In the genomic region with DNA sequence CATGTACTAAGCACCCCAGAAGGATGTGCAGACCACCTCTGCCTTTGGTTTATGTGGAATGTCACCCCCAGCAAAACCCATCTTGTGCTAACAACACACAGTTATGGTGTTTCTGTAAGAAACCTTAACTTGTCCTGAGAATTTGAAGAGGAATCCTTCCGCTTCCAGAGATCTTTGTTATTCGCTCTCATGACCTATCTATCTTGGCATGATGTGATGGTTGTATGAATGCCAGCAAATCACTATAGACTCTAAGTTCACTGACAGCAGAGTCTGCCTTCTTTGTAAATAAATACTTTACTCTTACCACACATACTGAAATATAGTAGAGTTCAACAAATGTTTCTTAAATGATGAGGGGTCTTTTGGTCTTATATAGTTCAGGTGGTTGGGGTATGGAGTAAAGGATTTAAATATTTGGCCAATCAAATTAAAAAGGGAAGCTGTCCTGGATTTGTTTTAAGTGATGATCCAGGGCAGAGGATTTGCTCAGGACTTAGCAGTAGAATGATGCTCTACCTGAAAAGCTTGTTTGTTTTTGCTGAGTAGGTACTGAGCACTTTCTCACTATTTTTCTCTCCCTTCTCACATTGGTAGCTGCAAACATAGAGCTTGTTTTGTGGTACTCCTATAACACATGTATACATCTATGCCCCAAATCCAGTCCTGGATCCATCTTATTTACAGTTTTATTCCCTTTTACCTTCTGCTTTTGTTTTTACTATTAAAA, we compare ENCODE assay signal across 21 cellular contexts. TPM values are rescaled to one million over a fixed set of nuclear protein-coding genes. Genes with fewer than 3 reads are reported as not detected.
DNase-seq lines count a peak whose midpoint lies in the region; ATAC-seq, FAIRE-seq and TF ChIP-seq lines count a peak whose summit lies in the region.
"Had no signal": no experiment of that assay in that cellular context is flagged by ENCODE, and none has a peak within 500 bp of the region (broad histone marks: within the 10 kb centered on the region; RNA-seq: fewer than 3 reads in every experiment).

No MANE protein-coding gene starts in this region.

- H4K20me1 ChIP-seq in mammary epithelial cell (ENCODE audit: insufficient read depth, low read length): no peaks in the 10 kb centered on the region
- no peaks in the 10 kb centered on the region for H4K20me1 ChIP-seq in astrocyte (ENCODE audit: insufficient read depth, low read length)
- H4K20me1 ChIP-seq in smooth muscle cell (ENCODE audit: low read depth): no peaks in the 10 kb centered on the region
- H4K20me1 ChIP-seq: BLaER1 had no signal

- DNase-seq in T47D (ENCODE audit: low read depth in 1 of 2, low spot score in 1 of 2) (peak; percentile 7 to 76), mammary epithelial cell (no peak), astrocyte (ENCODE audit: low read depth) (peak; percentile 54), foreskin keratinocyte (no peak), smooth muscle cell (lab: John Stamatoyannopoulos, UW; ENCODE audit: unreplicated experiment) (no peak), dorsolateral prefrontal cortex (no peak), body of pancreas (no peak)
- DNase-seq: 8988T; CD8-positive, alpha-beta T cell; DMS79; NCI-H1105; NCI-H1694 treated with DMSO at 0.1 percent for 48 hours; NCI-H2107; NCI-H2227 treated with DMSO at 0.1 percent for 48 hours; NCI-H526; RPMI8226 had no signal

- H3K4me1 Mint-ChIP-seq in astrocyte (ENCODE audit: low read depth, unreplicated experiment): peaks cover 29% of the 10 kb centered on the region

- CTCF ChIA-PET in mammary epithelial cell (lab: Charles Lee; ENCODE audit: low non-redundant PET): no interaction called here

- H3K9me3 Mint-ChIP-seq in astrocyte (ENCODE audit: unreplicated experiment): peaks cover 2% of the 10 kb centered on the region
- H3K9me3 Mint-ChIP-seq: CD8-positive, alpha-beta T cell had no signal

- peak overlapping the region; percentile 92 for H3K27ac Mint-ChIP-seq in astrocyte (ENCODE audit: unreplicated experiment)
- H3K27ac Mint-ChIP-seq: CD8-positive, alpha-beta T cell had no signal

- FAIRE-seq in astrocyte (lab: Jason Lieb, UNC): no peak
- FAIRE-seq: D721Med, G401.6 had no signal

- peaks cover 4% of the 10 kb centered on the region for H3F3A ChIP-seq in smooth muscle cell (ENCODE audit: low read depth)

- no peaks in the 10 kb centered on the region for H3K27me3 ChIP-seq in mammary epithelial cell (ENCODE audit: insufficient read depth, low read length)
- H3K27me3 ChIP-seq in astrocyte (ENCODE audit: insufficient read depth, low read length): no peaks in the 10 kb centered on the region
- H3K27me3 ChIP-seq in foreskin keratinocyte: no peaks in the 10 kb centered on the region
- H3K27me3 ChIP-seq in smooth muscle cell (ENCODE audit: low read depth): no peaks in the 10 kb centered on the region
- no peaks in the 10 kb centered on the region for H3K27me3 ChIP-seq in dorsolateral prefrontal cortex
- no peaks in the 10 kb centered on the region for H3K27me3 ChIP-seq in body of pancreas
- H3K27me3 ChIP-seq: BLaER1 had no signal

- H2AFZ ChIP-seq in mammary epithelial cell (ENCODE audit: low read depth, low read length) (no peak overlapping the region), astrocyte (ENCODE audit: low read depth, low read length) (no peak overlapping the region), smooth muscle cell (ENCODE audit: low read depth) (peak overlapping the region; percentile 8)

- H3K36me3 ChIP-seq in mammary epithelial cell (ENCODE audit: insufficient read depth, low read length) (no peaks in the 10 kb centered on the region), astrocyte (ENCODE audit: insufficient read depth, low read length) (no peaks in the 10 kb centered on the region), smooth muscle cell (ENCODE audit: low read depth) (no peaks in the 10 kb centered on the region), body of pancreas (replicated peaks in 1 of 2; ENCODE audit: insufficient read depth in 1 of 2, low read depth in 2 of 2) (no peaks in the 10 kb centered on the region)
- H3K36me3 ChIP-seq: BLaER1 had no signal

- no peak for TF ChIP-seq POLR2A in body of pancreas (IDR thresholded peaks at IDR 0.05)

- H3K4me1 ChIP-seq in mammary epithelial cell (ENCODE audit: insufficient read depth, low read length) (peaks cover 27% of the 10 kb centered on the region), astrocyte (ENCODE audit: insufficient read depth, low read length) (peaks cover 15% of the 10 kb centered on the region), foreskin keratinocyte (peaks cover 22% of the 10 kb centered on the region), smooth muscle cell (ENCODE audit: low read depth) (peaks cover 9% of the 10 kb centered on the region), body of pancreas (no peaks in the 10 kb centered on the region)
- H3K4me1 ChIP-seq: BLaER1 had no signal

- in situ Hi-C loops in T47D (cut with HindIII; ENCODE audit: low pct_unique_long_range_greater_than_20kb, low sequenced_read_pairs): no loop called here
- in situ Hi-C loops in mammary epithelial cell (cut with MboI; ENCODE audit: low sequenced_read_pairs in 2 of 2): loop anchor here (10.0 kb wide), 3 partner anchors 55 to 335 kb away; a partner anchor contains a TSS

- H3K9ac ChIP-seq in mammary epithelial cell (ENCODE audit: insufficient read depth, low read length) (no peak overlapping the region), astrocyte (ENCODE audit: low read length) (no peak overlapping the region), smooth muscle cell (ENCODE audit: low read depth) (no peak overlapping the region)
- H3K9ac ChIP-seq: BLaER1 had no signal

- H3K4me3 ChIP-seq in mammary epithelial cell (replicated peaks in 1 of 3; ENCODE audit: insufficient read depth in 1 of 3, low read depth in 2 of 3, low read length in 3 of 3) (no peak overlapping the region), astrocyte (ENCODE audit: insufficient read depth, low read depth, low read length) (no peak overlapping the region), smooth muscle cell (no peak overlapping the region), dorsolateral prefrontal cortex (no peak overlapping the region), body of pancreas (no peak overlapping the region)
- H3K4me3 ChIP-seq: BLaER1 had no signal

- H3K4me2 ChIP-seq in mammary epithelial cell (ENCODE audit: insufficient read depth, low read depth, low read length): no peak overlapping the region
- H3K4me2 ChIP-seq in astrocyte (ENCODE audit: low read length): peak overlapping the region; percentile 2
- peak overlapping the region; percentile 38 for H3K4me2 ChIP-seq in smooth muscle cell
- H3K4me2 ChIP-seq: BLaER1 had no signal

- H3K79me2 ChIP-seq in mammary epithelial cell (ENCODE audit: insufficient read depth, low read length): no peaks in the 10 kb centered on the region
- no peaks in the 10 kb centered on the region for H3K79me2 ChIP-seq in astrocyte (ENCODE audit: insufficient read depth, low read length)
- H3K79me2 ChIP-seq in smooth muscle cell (ENCODE audit: low read depth): no peaks in the 10 kb centered on the region

- intact Hi-C loops in mammary epithelial cell (cut with micrococcal nuclease): loop anchor here (5.0 kb wide), 1 partner anchor 237 kb away; a partner anchor contains a TSS
- intact Hi-C loops in dorsolateral prefrontal cortex (cut with DNase I): loop anchor here in 1 of 2 donors (10.0 kb wide), 1 partner anchor 315 kb away; no protein-coding TSS in a partner anchor
- intact Hi-C loops in body of pancreas (cut with DNase I): loop anchor here (10.0 kb wide), 2 partner anchors 55 to 315 kb away; no protein-coding TSS in a partner anchor

- no peak overlapping the region for H3K27ac ChIP-seq in mammary epithelial cell (ENCODE audit: insufficient read depth, low read depth, low read length)
- H3K27ac ChIP-seq in astrocyte (ENCODE audit: low read depth, low read length): peak overlapping the region; percentile 5
- no peak overlapping the region for H3K27ac ChIP-seq in foreskin keratinocyte
- H3K27ac ChIP-seq in smooth muscle cell (ENCODE audit: low read depth): no peak overlapping the region
- no peak overlapping the region for H3K27ac ChIP-seq in dorsolateral prefrontal cortex
- H3K27ac ChIP-seq in body of pancreas: no peak overlapping the region
- H3K27ac ChIP-seq: BLaER1 had no signal

- no peaks in the 10 kb centered on the region for H3K27me3 Mint-ChIP-seq in astrocyte (ENCODE audit: low read depth, unreplicated experiment)

- peak overlapping the region; percentile 0 for H3K4me3 Mint-ChIP-seq in astrocyte (ENCODE audit: unreplicated experiment)
- H3K4me3 Mint-ChIP-seq: CD8-positive, alpha-beta T cell had no signal

- dilution Hi-C loops in mammary epithelial cell (cut with HindIII; ENCODE audit: low sequenced_read_pairs): no loop called here

- H3K36me3 Mint-ChIP-seq in astrocyte (ENCODE audit: low read depth, unreplicated experiment): no peaks in the 10 kb centered on the region
- H3K36me3 Mint-ChIP-seq: CD8-positive, alpha-beta T cell had no signal

- BruUV-seq in mammary epithelial cell (replicated peaks; lab: Mats Ljungman, UMichigan): no TSS peak

- TF ChIP-seq CTCF in mammary epithelial cell (conservative IDR thresholded peaks at IDR 0.05 in 1 of 2, IDR thresholded peaks at IDR 0.05 in 1 of 2; ENCODE audit: extremely low read depth in 1 of 2, insufficient read depth in 1 of 2, low read depth in 1 of 2, low read length in 2 of 2) (no peak), astrocyte (IDR thresholded peaks at IDR 0.05; ENCODE audit: insufficient read depth, low read depth, low read length) (no peak), foreskin keratinocyte (conservative IDR thresholded peaks at IDR 0.05) (no peak), smooth muscle cell (IDR thresholded peaks at IDR 0.05; ENCODE audit: borderline replicate concordance, insufficient read depth, poor library complexity, severe bottlenecking) (no peak), dorsolateral prefrontal cortex (IDR thresholded peaks at IDR 0.05 in 54 of 56, conservative IDR thresholded peaks at IDR 0.05 in 2 of 56; ENCODE audit: low read depth in 1 of 56, partially characterized antibody in 56 of 56) (no peak), body of pancreas (IDR thresholded peaks at IDR 0.05) (no peak)

- 86% methylated on average over 2 of the region's 2 CpGs for WGBS in mammary epithelial cell (ENCODE audit: low coverage, missing lambda C conversion rate)
- 90% methylated on average over 2 of the region's 2 CpGs for WGBS in smooth muscle cell (ENCODE audit: low lambda C conversion rate)
- WGBS in body of pancreas, 2 donors: 61 to 78% methylated on average over 2 of the region's 2 CpGs

- no peaks in the 10 kb centered on the region for H3K9me3 ChIP-seq in mammary epithelial cell (replicated peaks; ENCODE audit: insufficient read depth, low read length)
- H3K9me3 ChIP-seq in astrocyte (ENCODE audit: insufficient read depth, low read depth, low read length): no peaks in the 10 kb centered on the region
- no peaks in the 10 kb centered on the region for H3K9me3 ChIP-seq in smooth muscle cell (replicated peaks; ENCODE audit: low read depth)
- no peaks in the 10 kb centered on the region for H3K9me3 ChIP-seq in body of pancreas
- H3K9me3 ChIP-seq: BLaER1 had no signal

- ATAC-seq in foreskin keratinocyte (peak; percentile 19), body of pancreas (no peak), HG02642 (IDR thresholded peaks at IDR 0.05; ENCODE audit: poor library complexity, unreplicated experiment) (no peak)
- ATAC-seq: CD8-positive, alpha-beta T cell; HCT116 had no signal

RNA-seq across cellular contexts. Expression of a gene that starts 27.9 kb away (rescaled TPM):
- not detected for total RNA-seq in mammary epithelial cell
- not detected for polyA plus RNA-seq in mammary epithelial cell
- polyA minus RNA-seq in mammary epithelial cell: not detected
- not detected in 2 replicates for total RNA-seq in astrocyte
- total RNA-seq in foreskin keratinocyte: not detected in 2 replicates
- polyA plus RNA-seq in foreskin keratinocyte: not detected in 2 replicates
- not detected in 2 replicates for total RNA-seq in smooth muscle cell
- not detected in 2 replicates for polyA plus RNA-seq in smooth muscle cell
- 1 to 10 TPM in 116 of 120 experiments, under 1 TPM in 4; 0.49 to 6.9 (median 2.6) TPM for total RNA-seq in dorsolateral prefrontal cortex
- total RNA-seq in body of pancreas: not detected
- total RNA-seq: CD8-positive, alpha-beta T cell had no signal

RNA-seq across cellular contexts. Expression of a gene that starts 30.1 kb away (rescaled TPM):
- 10 to 100 TPM in 1 of 2 donors, 1 to 10 TPM in 1; 7.7 to 21.6 TPM for total RNA-seq in mammary epithelial cell
- polyA plus RNA-seq in mammary epithelial cell: 19.4 TPM
- 18.0 TPM for polyA minus RNA-seq in mammary epithelial cell
- 6.5 and 7.6 TPM in 2 replicates for total RNA-seq in astrocyte
- total RNA-seq in foreskin keratinocyte: 48.2 and 49.3 TPM in 2 replicates
- 65.7 and 68.3 TPM in 2 replicates for polyA plus RNA-seq in foreskin keratinocyte
- 31.6 and 44.2 TPM in 2 replicates for total RNA-seq in smooth muscle cell
- 35.1 and 40.3 TPM in 2 replicates for polyA plus RNA-seq in smooth muscle cell
- 1 to 10 TPM; 1.7 to 9.9 (median 5.1) TPM for total RNA-seq in dorsolateral prefrontal cortex
- total RNA-seq in body of pancreas: 1 to 10 TPM in 1 of 2 donors, not detected in 1; 7.8 TPM

Comparison
In these comparisons a context has a peak if more than half of its experiments do, and no peak if none do; other contexts are left out.
1. DNase-seq: peak in T47D (2 of 2) and astrocyte (single experiment); none in mammary epithelial cell (single experiment), foreskin keratinocyte (0 of 2), smooth muscle cell (single experiment), dorsolateral prefrontal cortex (0 of 10) and body of pancreas (0 of 4).